ENCODE assay signal across 15 cellular contexts in the genomic region with DNA sequence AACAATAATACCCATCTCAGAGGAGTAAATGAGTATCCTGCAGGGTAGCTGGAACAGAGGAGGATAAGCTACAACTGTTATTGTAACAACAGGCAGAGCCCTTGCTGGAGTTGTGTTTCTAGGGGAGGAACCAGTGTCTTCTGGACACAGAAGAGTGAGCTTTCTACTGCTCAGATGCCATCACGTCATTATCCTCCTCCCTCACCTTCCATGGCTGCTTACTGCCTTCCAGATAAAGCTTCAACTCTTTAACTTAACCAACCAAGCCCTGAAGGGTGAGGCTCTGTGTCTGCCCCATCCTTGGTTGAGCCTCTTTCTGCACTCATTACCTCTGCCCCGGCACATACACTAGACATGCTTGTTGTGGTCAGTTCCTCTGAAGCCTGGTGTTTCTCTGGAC. TPM values are rescaled to one million over a fixed set of nuclear protein-coding genes. Genes with fewer than 3 reads are reported as not detected.
DNase-seq lines count a peak whose midpoint lies in the region; ATAC-seq, FAIRE-seq and TF ChIP-seq lines count a peak whose summit lies in the region.
"Had no signal": no experiment of that assay in that cellular context is flagged by ENCODE, and none has a peak within 500 bp of the region (broad histone marks: within the 10 kb centered on the region; RNA-seq: fewer than 3 reads in every experiment).

No MANE protein-coding gene starts in this region.

- H3K79me2 ChIP-seq in GM12878 (ENCODE audit: control insufficient read depth, insufficient read depth, low read length) = peaks cover 2% of the 10 kb centered on the region

- 32% methylated on average over 2 of the region's 2 CpGs for WGBS in GM12878 (ENCODE audit: insufficient coverage, insufficient replicate concordance, low lambda C conversion rate, missing lambda C conversion rate)

- DNase-seq in activated CD8-positive, alpha-beta memory T cell treated with anti-CD3 and anti-CD28 coated beads, Interleukin-2, amount 10 ng/mL, durations not matched to agents 7 days and 5 days = no peak
- DNase-seq in activated CD8-positive, alpha-beta memory T cell treated with anti-CD3 and anti-CD28 coated beads for 24 hours = no peak
- no peak for DNase-seq in GM12878 (ENCODE audit: low read depth, low spot score)
- peak; percentile 6 for DNase-seq in sciatic nerve (ENCODE audit: low spot score)
- no peak for DNase-seq in NCI-H526 treated with DMSO at 0.1 percent for 48 hours (lab: John Stamatoyannopoulos, UW)
- no peak for DNase-seq in NCI-H1048 (lab: John Stamatoyannopoulos, UW)
- DNase-seq: activated CD4-positive, alpha-beta T cell treated with anti-CD3 and anti-CD28 coated beads for 48 hours; KBM-7; NCI-H2171 treated with DMSO at 0.1 percent for 48 hours; stimulated activated CD4-positive, alpha-beta T cell treated with anti-CD3 and anti-CD28 coated beads, Interleukin-4, amount 100 ng/mL, for 24 hours had no signal

- no peak for FAIRE-seq in GM12878 (lab: Jason Lieb, UNC)

- intact Hi-C loops in GM12878 (cut with micrococcal nuclease; ENCODE audit: unreplicated experiment) = no loop called here
- intact Hi-C loops in sciatic nerve (cut with DNase I) = loop anchor here (5.0 kb wide), 1 partner anchor 173 kb away; the partner anchor contains the start of genes PRELID1 and RAB24

- H3K4me2 ChIP-seq in GM12878 (ENCODE audit: control insufficient read depth, insufficient read depth) = no peak overlapping the region

- TF ChIP-seq EP300 in GM12878 (IDR thresholded peaks at IDR 0.05; ENCODE audit: borderline replicate concordance in 1 of 2, control insufficient read depth in 1 of 2, low read depth in 2 of 2, low read length in 2 of 2) = no peak

- H3K36me3 ChIP-seq in GM12878 (ENCODE audit: control insufficient read depth in 2 of 2, insufficient read depth in 2 of 2, low read length in 1 of 2) = no peaks in the 10 kb centered on the region
- H3K36me3 ChIP-seq: breast epithelium had no signal

- no peak overlapping the region for H3K4me3 ChIP-seq in GM12878
- H3K4me3 ChIP-seq: breast epithelium had no signal

- H3K27ac ChIP-seq in GM12878 (ENCODE audit: control insufficient read depth, insufficient read depth) = no peak overlapping the region

- RAD21 ChIA-PET in GM12878 (lab: Charles Lee; ENCODE audit: unreplicated experiment) = no interaction called here

- peaks cover 20% of the 10 kb centered on the region for H3K4me1 Mint-ChIP-seq in activated CD8-positive, alpha-beta memory T cell treated with anti-CD3 and anti-CD28 coated beads, Interleukin-2, amount 10 ng/mL, durations not matched to agents 7 days and 5 days
- H3K4me1 Mint-ChIP-seq in IgD-negative memory B cell = peaks cover 19 to 30% (median 27%) of the 10 kb centered on the region in 3 donors

- no TSS peak for BruUV-seq in GM12878 (replicated peaks; lab: Mats Ljungman, UMichigan)

- TF ChIP-seq RAD21 in GM12878 (IDR thresholded peaks at IDR 0.05; ENCODE audit: insufficient read depth, low read depth, low read length) = no peak

- no peak for ATAC-seq in activated CD8-positive, alpha-beta memory T cell treated with anti-CD3 and anti-CD28 coated beads, Interleukin-2, amount 10 ng/mL, durations not matched to agents 7 days and 5 days
- ATAC-seq in GM12878 (no peak), sciatic nerve (no peak), HG03095 (IDR thresholded peaks at IDR 0.05; ENCODE audit: unreplicated experiment) (no peak)
- ATAC-seq: Right ventricle myocardium inferior had no signal

- H2AFZ ChIP-seq in GM12878 (ENCODE audit: control insufficient read depth, low read depth, low read length) = peak overlapping the region; percentile 58

- no peaks in the 10 kb centered on the region for H3K9me3 ChIP-seq in GM12878 (replicated peaks; ENCODE audit: control insufficient read depth, insufficient read depth, low read length)
- H3K9me3 ChIP-seq: breast epithelium, Caco-2 had no signal

- H3K9me3 Mint-ChIP-seq in activated CD8-positive, alpha-beta memory T cell treated with anti-CD3 and anti-CD28 coated beads, Interleukin-2, amount 10 ng/mL, durations not matched to agents 7 days and 5 days (ENCODE audit: low read depth) = no peaks in the 10 kb centered on the region
- H3K9me3 Mint-ChIP-seq in IgD-negative memory B cell = no peaks in the 10 kb centered on the region

- POLR2A ChIA-PET in GM12878 (lab: Charles Lee) = no interaction called here

- no peaks in the 10 kb centered on the region for H3K27me3 Mint-ChIP-seq in activated CD8-positive, alpha-beta memory T cell treated with anti-CD3 and anti-CD28 coated beads, Interleukin-2, amount 10 ng/mL, durations not matched to agents 7 days and 5 days
- no peaks in the 10 kb centered on the region for H3K27me3 Mint-ChIP-seq in IgD-negative memory B cell

- H3K4me3 Mint-ChIP-seq in activated CD8-positive, alpha-beta memory T cell treated with anti-CD3 and anti-CD28 coated beads, Interleukin-2, amount 10 ng/mL, durations not matched to agents 7 days and 5 days = no peak overlapping the region
- H3K4me3 Mint-ChIP-seq in IgD-negative memory B cell = peak overlapping the region in 1 of 4 donors; percentile 59

- no peaks in the 10 kb centered on the region for H4K20me1 ChIP-seq in GM12878 (ENCODE audit: control insufficient read depth, insufficient read depth)

- H3K9ac ChIP-seq in GM12878 (ENCODE audit: control insufficient read depth, insufficient read depth, low read length) = no peak overlapping the region

- in situ Hi-C loops in GM12878 (cut with MboI) = no loop called here

- TF ChIP-seq CTCF in GM12878 (IDR thresholded peaks at IDR 0.05 in 2 of 3, conservative IDR thresholded peaks at IDR 0.05 in 1 of 3; ENCODE audit: control insufficient read depth in 2 of 3, extremely low read depth in 1 of 3, insufficient read depth in 1 of 3, low read depth in 3 of 3, low read length in 3 of 3) = no peak

- SMC1A ChIA-PET in GM12878 (lab: Charles Lee; ENCODE audit: uncharacterized antibody, unreplicated experiment) = interaction anchor here (0.6 to 1.6 kb wide), 4 partner anchors 15 to 101 kb away, joined by 3 to 5 read pairs (median 4); no protein-coding TSS in a partner anchor

- peaks cover 18% of the 10 kb centered on the region for H3K4me1 ChIP-seq in GM12878 (ENCODE audit: control insufficient read depth, insufficient read depth, low read length)
- H3K4me1 ChIP-seq: breast epithelium had no signal

- CTCF ChIA-PET in activated CD8-positive, alpha-beta memory T cell treated with anti-CD3 and anti-CD28 coated beads, Interleukin-2, amount 10 ng/mL, durations not matched to agents 7 days and 5 days (lab: Charles Lee) = interaction anchor here (1.1 to 6.1 kb wide), 4 partner anchors 10 to 57 kb away, joined by 3 to 52 read pairs (median 4); no protein-coding TSS in a partner anchor
- CTCF ChIA-PET in GM12878 (lab: Yijun Ruan, JAX) = interaction anchor here (0.6 to 3.1 kb wide), 4 partner anchors 8 to 97 kb away, joined by 3 to 16 read pairs (median 4); no protein-coding TSS in a partner anchor

- no peak for TF ChIP-seq POLR2A in GM12878 (IDR thresholded peaks at IDR 0.05; ENCODE audit: low read depth, low read length)

- no peaks in the 10 kb centered on the region for H3K36me3 Mint-ChIP-seq in activated CD8-positive, alpha-beta memory T cell treated with anti-CD3 and anti-CD28 coated beads, Interleukin-2, amount 10 ng/mL, durations not matched to agents 7 days and 5 days
- no peaks in the 10 kb centered on the region for H3K36me3 Mint-ChIP-seq in IgD-negative memory B cell

- H3K27me3 ChIP-seq in GM12878 (replicated peaks in 1 of 2; ENCODE audit: control insufficient read depth in 2 of 2, insufficient read depth in 2 of 2, low read length in 1 of 2) = no peaks in the 10 kb centered on the region
- H3K27me3 ChIP-seq: breast epithelium had no signal

- H3K27ac Mint-ChIP-seq in activated CD8-positive, alpha-beta memory T cell treated with anti-CD3 and anti-CD28 coated beads, Interleukin-2, amount 10 ng/mL, durations not matched to agents 7 days and 5 days = peak overlapping the region; percentile 30
- peak overlapping the region in 2 of 3 donors; percentile 71 to 77 for H3K27ac Mint-ChIP-seq in IgD-negative memory B cell

RNA-seq across cellular contexts. Expression of gene NSD1, which starts 4.4 kb away (rescaled TPM):
- total RNA-seq in activated CD8-positive, alpha-beta memory T cell treated with anti-CD3 and anti-CD28 coated beads, Interleukin-2, amount 10 ng/mL, durations not matched to agents 7 days and 5 days = 100 to 1,000 TPM in 1 of 2 experiments, 10 to 100 TPM in 1; 94.6 to 114 TPM
- polyA plus RNA-seq in IgD-negative memory B cell (68.5 TPM), GM12878 (2011; rRNA removed) (21.5 and 26.9 TPM in 2 replicates), GM12878 (2014; fragmentation: Illumina TruSeq; extraction: Trizol) (25.1 and 27.2 TPM in 2 replicates), GM12878 (2014; fragmentation: Nextera tagmentation; extraction: Ambion mirVana) (10 to 100 TPM in 1 of 2 experiments, 1 to 10 TPM in 1; 7.0 to 13.1 TPM), GM12878 (2014; rRNA removed) (20.5 and 23.8 TPM in 2 replicates), GM12878 (2016; fragmentation: Nextera tagmentation; extraction: Ambion mirVana) (10 to 100 TPM; 39.5 to 50.5 TPM)
- total RNA-seq in GM12878 (2013; cell fraction: nucleolus; rRNA removed) = 210 and 218 TPM in 2 replicates
- total RNA-seq in GM12878 (2014; rRNA removed) (39.2 and 40.0 TPM in 2 replicates), GM12878 (2014; rRNA removed; fragmentation: Illumina TruSeq; extraction: Trizol) (35.8 and 38.5 TPM in 2 replicates), GM12878 (2021) (49.9 and 57.9 TPM in 2 replicates), sciatic nerve (112 TPM)
- polyA plus RNA-seq in GM12878 (2011; ENCODE audit: low read depth) = 10.5 TPM
- polyA plus RNA-seq in GM12878 (2011; cell fraction: cytosol; rRNA removed) = 13.1 and 13.2 TPM in 2 replicates
- polyA plus RNA-seq in GM12878 (2011; cell fraction: nucleus; rRNA removed) = 27.2 and 34.1 TPM in 2 replicates
- polyA plus RNA-seq in GM12878 (2012) = 13.2 and 16.4 TPM in 2 replicates
- 42.7 and 44.5 TPM in 2 replicates for polyA minus RNA-seq in GM12878 (2011; rRNA and poly(A)+ RNA removed)
- polyA minus RNA-seq in GM12878 (2011; cell fraction: cytosol; rRNA and poly(A)+ RNA removed) = 18.0 and 18.8 TPM in 2 replicates
- 50.7 and 102 TPM in 2 replicates for polyA minus RNA-seq in GM12878 (2011; cell fraction: nucleus; rRNA and poly(A)+ RNA removed)

RNA-seq across cellular contexts. Expression of gene FGFR4, which starts 42.5 kb away (rescaled TPM):
- 1 to 10 TPM in 1 of 2 experiments, under 1 TPM in 1; 0.29 to 1.1 TPM for total RNA-seq in activated CD8-positive, alpha-beta memory T cell treated with anti-CD3 and anti-CD28 coated beads, Interleukin-2, amount 10 ng/mL, durations not matched to agents 7 days and 5 days
- polyA plus RNA-seq in IgD-negative memory B cell = 0.38 TPM
- total RNA-seq in GM12878 (2013; cell fraction: nucleolus; rRNA removed) = 0.44 TPM in 1 of 2 replicates, not detected in the other
- total RNA-seq in GM12878 (2014; rRNA removed) = 0.17 TPM in 1 of 2 replicates, not detected in the other
- total RNA-seq in GM12878 (2014; rRNA removed; fragmentation: Illumina TruSeq; extraction: Trizol) = not detected in 2 replicates
- total RNA-seq in GM12878 (2021) = 0.77 and 1.6 TPM in 2 replicates
- polyA plus RNA-seq in GM12878 (2011; ENCODE audit: low read depth) = 0.68 TPM
- polyA plus RNA-seq in GM12878 (2011; rRNA removed) = 0.18 TPM in 1 of 2 replicates, not detected in the other
- 0.10 and 0.32 TPM in 2 replicates for polyA plus RNA-seq in GM12878 (2011; cell fraction: cytosol; rRNA removed)
- 0.66 and 1.1 TPM in 2 replicates for polyA plus RNA-seq in GM12878 (2011; cell fraction: nucleus; rRNA removed)
- 0.35 and 0.87 TPM in 2 replicates for polyA plus RNA-seq in GM12878 (2012)
- not detected in 2 replicates for polyA plus RNA-seq in GM12878 (2014; fragmentation: Illumina TruSeq; extraction: Trizol)
- polyA plus RNA-seq in GM12878 (2014; fragmentation: Nextera tagmentation; extraction: Ambion mirVana) = not detected
- 0.13 and 0.33 TPM in 2 replicates for polyA plus RNA-seq in GM12878 (2014; rRNA removed)
- under 1 TPM in 1 of 2 experiments, not detected in 1; 0.28 TPM for polyA plus RNA-seq in GM12878 (2016; fragmentation: Nextera tagmentation; extraction: Ambion mirVana)
- 0.95 and 1.9 TPM in 2 replicates for polyA minus RNA-seq in GM12878 (2011; rRNA and poly(A)+ RNA removed)
- polyA minus RNA-seq in GM12878 (2011; cell fraction: cytosol; rRNA and poly(A)+ RNA removed) = not detected in 2 replicates
- polyA minus RNA-seq in GM12878 (2011; cell fraction: nucleus; rRNA and poly(A)+ RNA removed) = 0.48 TPM in 1 of 2 replicates, not detected in the other
- 1.4 TPM for total RNA-seq in sciatic nerve
